29 cellular contexts compared by ENCODE assay signal in genomic region chr6:166223091-166223490, GRCh38. TPM values are rescaled to one million over a fixed set of nuclear protein-coding genes. Genes with fewer than 3 reads are reported as not detected.
"Had no signal": no experiment of that assay in that cellular context is flagged by ENCODE, and none has a peak within 500 bp of the region (broad histone marks: within the 10 kb centered on the region; RNA-seq: fewer than 3 reads in every experiment).

No MANE protein-coding gene starts in this region.

- ATAC-seq: activated CD4-positive, CD25-positive, alpha-beta regulatory T cell treated with anti-CD3 and anti-CD28 coated beads, Interleukin-2, amount 50 U/mL, for 24 hours; activated naive CD8-positive, alpha-beta T cell treated with anti-CD3 and anti-CD28 coated beads, Interleukin-2, amount 50 U/mL, for 24 hours; gastroesophageal sphincter; psoas muscle; stimulated activated naive CD8-positive, alpha-beta T cell treated with anti-CD3 and anti-CD28 coated beads, Interleukin-15, Interleukin-2, amounts not matched to agents 100 U/mL and 50 U/mL, for 24 hours; T-helper 17 cell had no signal

- H3K9ac ChIP-seq: parathyroid adenoma had no signal

- H3K4me3 ChIP-seq: gastroesophageal sphincter, hepatocyte, psoas muscle, right atrium auricular region, uterus had no signal

- H3K4me1 Mint-ChIP-seq: mesothelial cell of epicardium, naive B cell had no signal

- DNase-seq: activated CD4-positive, alpha-beta T cell treated with anti-CD3 and anti-CD28 coated beads for 48 hours; activated CD4-positive, alpha-beta T cell treated with anti-CD3 and anti-CD28 coated beads, Interleukin-2, amount 50 U/mL, for 48 hours; activated CD8-positive, alpha-beta memory T cell treated with anti-CD3 and anti-CD28 coated beads for 24 hours; activated gamma-delta T cell; activated naive CD4-positive, alpha-beta T cell treated with anti-CD3 and anti-CD28 coated beads, Interleukin-2, amount 50 U/mL, for 16 hours; activated naive CD8-positive, alpha-beta T cell treated with anti-CD3 and anti-CD28 coated beads, Interleukin-2, amount 50 U/mL, for 24 hours; activated T-cell treated with anti-CD3 and anti-CD28 coated beads, Interleukin-2, amount 50 U/mL, for 1 hour; amygdala; central memory CD4-positive, alpha-beta T cell; kidney; naive B cell; psoas muscle; stimulated activated CD4-positive, alpha-beta T cell treated with anti-CD3 and anti-CD28 coated beads, Interleukin-15, amount 100 ng/mL, for 24 hours; stimulated activated naive CD8-positive, alpha-beta T cell treated with anti-CD3 and anti-CD28 coated beads, Interleukin-15, Interleukin-2, amounts not matched to agents 100 U/mL and 50 U/mL, for 24 hours; T-helper 17 cell; T1000; uterus had no signal

- H3K36me3 Mint-ChIP-seq: mesothelial cell of epicardium, naive B cell, type B pancreatic cell had no signal

- H3K36me3 ChIP-seq: gastroesophageal sphincter, right atrium auricular region, uterus had no signal

- H2AFZ ChIP-seq: hepatocyte, parathyroid adenoma had no signal

- H3K27ac Mint-ChIP-seq: activated naive CD8-positive, alpha-beta T cell treated with anti-CD3 and anti-CD28 coated beads, Interleukin-2, amount 50 U/mL, for 24 hours; mesothelial cell of epicardium; T-helper 17 cell; type B pancreatic cell had no signal

- H3K79me2 ChIP-seq: hepatocyte, parathyroid adenoma had no signal

- H3K4me3 Mint-ChIP-seq: activated naive CD8-positive, alpha-beta T cell treated with anti-CD3 and anti-CD28 coated beads, Interleukin-2, amount 50 U/mL, for 24 hours; mesothelial cell of epicardium; naive B cell; T-helper 17 cell; type B pancreatic cell had no signal

- H3K4me1 ChIP-seq: gastroesophageal sphincter, parathyroid adenoma, psoas muscle, right atrium auricular region, uterus had no signal

- H3K9me3 Mint-ChIP-seq: activated naive CD8-positive, alpha-beta T cell treated with anti-CD3 and anti-CD28 coated beads, Interleukin-2, amount 50 U/mL, for 24 hours; mesothelial cell of epicardium; type B pancreatic cell had no signal

- H3K9me3 ChIP-seq: psoas muscle, right atrium auricular region, uterus had no signal

- H3K27me3 ChIP-seq: right atrium auricular region had no signal

- H3K27ac ChIP-seq: gastroesophageal sphincter, hepatocyte, parathyroid adenoma, psoas muscle, right atrium auricular region, uterus, VCaP had no signal

- H3K4me2 ChIP-seq: hepatocyte had no signal

RNA-seq across cellular contexts. Expression of gene TBXT, which starts 55.4 kb away (rescaled TPM):
- total RNA-seq: endothelial cell of umbilical vein, fibroblast of lung, fibroblast of villous mesenchyme, gastroesophageal sphincter, hepatocyte, kidney, lower leg skin, mesothelial cell of epicardium, psoas muscle, right atrium auricular region, T-helper 17 cell, uterus had no signal
